Comparison of ENCODE assay signal across 30 cellular contexts in genomic region chr5:137561572-137561971, GRCh38.
A peak's percentile ranks its signal among the peaks of the same experiment; 100 is the strongest.
DNase-seq lines count a peak whose midpoint lies in the region; ATAC-seq and TF ChIP-seq lines count a peak whose summit lies in the region.
"Had no signal": no experiment of that assay in that cellular context is flagged by ENCODE, and none has a peak within 500 bp of the region (broad histone marks: within the 10 kb centered on the region; RNA-seq: fewer than 3 reads in every experiment).

No MANE protein-coding gene starts in this region.

- no peaks in the 10 kb centered on the region for H3K36me3 ChIP-seq in breast epithelium
- H3K36me3 ChIP-seq: brain microvascular endothelial cell, gastrocnemius medialis, HAP-1, upper lobe of right lung had no signal

- H3K27me3 Mint-ChIP-seq in MCF 10A (ENCODE audit: insufficient read depth, unreplicated experiment), result no peaks in the 10 kb centered on the region

- no peak overlapping the region for H3K4me3 Mint-ChIP-seq in MCF 10A (ENCODE audit: unreplicated experiment)
- H3K4me3 Mint-ChIP-seq: activated CD4-positive, alpha-beta T cell treated with anti-CD3 and anti-CD28 coated beads, Interleukin-2, amount 10 ng/mL, durations not matched to agents 24 days and 14 days; activated naive CD4-positive, alpha-beta T cell treated with anti-CD3 and anti-CD28 coated beads, Interleukin-2, amount 50 U/mL, for 24 hours; CD8-positive, alpha-beta memory T cell; IgD-negative memory B cell; natural killer cell treated with Interleukin-12 subunit alpha and Interleukin-12 subunit beta and Interleukin-15 and Interleukin-18, amount 100 ng/mL, for 72 hours; stimulated activated memory B cell treated with anti-CD40 and anti-IgM and Interleukin-4, amounts not matched to agents 10 μg/mL and 1 μg/mL and 100 μg/mL, for 72 hours; T-cell; WTC11 had no signal

- no peaks in the 10 kb centered on the region for H3K9me3 ChIP-seq in breast epithelium
- H3K9me3 ChIP-seq: A549, gastrocnemius medialis, HAP-1, mucosa of descending colon, upper lobe of right lung had no signal

- H3K27me3 ChIP-seq in breast epithelium, result no peaks in the 10 kb centered on the region
- H3K27me3 ChIP-seq: brain microvascular endothelial cell, dorsolateral prefrontal cortex, gastrocnemius medialis, upper lobe of right lung had no signal

- H3K27ac ChIP-seq in breast epithelium (no peak overlapping the region), substantia nigra (ENCODE audit: low read depth, low read length, poor library complexity, severe bottlenecking) (no peak overlapping the region)
- H3K27ac ChIP-seq: A549, brain microvascular endothelial cell, dorsolateral prefrontal cortex, gastrocnemius medialis, upper lobe of right lung had no signal

- H3K4me1 ChIP-seq in breast epithelium, result peaks cover 4 to 5% of the 10 kb centered on the region in 2 donors
- H3K4me1 ChIP-seq: A549, gastrocnemius medialis, HAP-1 had no signal

- no peak overlapping the region for H3K4me3 ChIP-seq in breast epithelium
- no peak overlapping the region for H3K4me3 ChIP-seq in epithelial cell of esophagus (ENCODE audit: low read length)
- H3K4me3 ChIP-seq: A549, dorsolateral prefrontal cortex, gastrocnemius medialis, HAP-1, mucosa of descending colon, upper lobe of right lung had no signal

- no peak for ATAC-seq in sciatic nerve
- ATAC-seq in HG03439 (IDR thresholded peaks at IDR 0.05; ENCODE audit: unreplicated experiment), result no peak
- ATAC-seq in GM18498 (IDR thresholded peaks at IDR 0.05; ENCODE audit: unreplicated experiment), result no peak
- ATAC-seq: A549; gastrocnemius medialis; left cardiac atrium; mucosa of descending colon; natural killer cell treated with Interleukin-12 subunit alpha and Interleukin-12 subunit beta and Interleukin-15 and Interleukin-18, amount 100 ng/mL, for 72 hours; stimulated activated memory B cell treated with anti-CD40 and anti-IgM and Interleukin-4, amounts not matched to agents 10 μg/mL and 1 μg/mL and 100 μg/mL, for 72 hours; T-cell; upper lobe of right lung; WTC11 had no signal

- H3K27ac Mint-ChIP-seq in MCF 10A (ENCODE audit: low read depth, unreplicated experiment), result no peak overlapping the region
- H3K27ac Mint-ChIP-seq: activated CD4-positive, alpha-beta T cell treated with anti-CD3 and anti-CD28 coated beads, Interleukin-2, amount 10 ng/mL, durations not matched to agents 24 days and 14 days; activated naive CD4-positive, alpha-beta T cell treated with anti-CD3 and anti-CD28 coated beads, Interleukin-2, amount 50 U/mL, for 24 hours; CD8-positive, alpha-beta memory T cell; IgD-negative memory B cell; natural killer cell treated with Interleukin-12 subunit alpha and Interleukin-12 subunit beta and Interleukin-15 and Interleukin-18, amount 100 ng/mL, for 72 hours; stimulated activated memory B cell treated with anti-CD40 and anti-IgM and Interleukin-4, amounts not matched to agents 10 μg/mL and 1 μg/mL and 100 μg/mL, for 72 hours; T-cell; WTC11 had no signal

- DNase-seq in MCF 10A (ENCODE audit: unreplicated experiment), result peak; percentile 50
- no peak for DNase-seq in breast epithelium (ENCODE audit: low spot score in 2 of 2)
- DNase-seq in NCI-H460 (ENCODE audit: extremely low read depth, low read depth), result peak; percentile 59
- DNase-seq in epithelial cell of esophagus (ENCODE audit: low read depth), result peak; percentile 55
- DNase-seq in sciatic nerve (ENCODE audit: low spot score), result no peak
- DNase-seq in substantia nigra (lab: John Stamatoyannopoulos, UW), result no peak
- DNase-seq: activated CD4-positive, alpha-beta T cell treated with anti-CD3 and anti-CD28 coated beads, Interleukin-2, amount 10 ng/mL, durations not matched to agents 24 days and 14 days; activated CD8-positive, alpha-beta memory T cell treated with anti-CD3 and anti-CD28 coated beads for 24 hours; activated T-cell treated with anti-CD3 and anti-CD28 coated beads for 4 hours; AML-193; amniotic stem cell; brain microvascular endothelial cell; CD8-positive, alpha-beta memory T cell; dorsolateral prefrontal cortex; gastrocnemius medialis; left cardiac atrium; mucosa of descending colon; NCI-H1105; NCI-H2081; T-cell; upper lobe of right lung had no signal

- no peaks in the 10 kb centered on the region for H3K36me3 Mint-ChIP-seq in MCF 10A (ENCODE audit: insufficient read depth, unreplicated experiment)
- H3K36me3 Mint-ChIP-seq: activated naive CD4-positive, alpha-beta T cell treated with anti-CD3 and anti-CD28 coated beads, Interleukin-2, amount 50 U/mL, for 24 hours; CD8-positive, alpha-beta memory T cell; natural killer cell treated with Interleukin-12 subunit alpha and Interleukin-12 subunit beta and Interleukin-15 and Interleukin-18, amount 100 ng/mL, for 72 hours; stimulated activated memory B cell treated with anti-CD40 and anti-IgM and Interleukin-4, amounts not matched to agents 10 μg/mL and 1 μg/mL and 100 μg/mL, for 72 hours; T-cell; WTC11 had no signal

- CTCF ChIA-PET in MCF 10A (lab: Yijun Ruan, JAX), result interaction anchor here (0.6 to 1.3 kb wide), 3 partner anchors 240 to 1937 kb away, joined by 3 to 6 read pairs (median 3); no protein-coding TSS in a partner anchor

- TF ChIP-seq POLR2A in breast epithelium (IDR thresholded peaks at IDR 0.05), result no peak

- intact Hi-C loops in MCF 10A (cut with micrococcal nuclease) (no loop called here), breast epithelium (cut with DNase I; ENCODE audit: low total_unique reads) (no loop called here), sciatic nerve (cut with DNase I) (no loop called here)

- TF ChIP-seq CTCF in MCF 10A (IDR thresholded peaks at IDR 0.05; ENCODE audit: unreplicated experiment) (no peak), breast epithelium (IDR thresholded peaks at IDR 0.05) (no peak), epithelial cell of esophagus (IDR thresholded peaks at IDR 0.05; ENCODE audit: insufficient read depth, low read depth, low read length, missing control alignments) (no peak)

- no peaks in the 10 kb centered on the region for H3K9me3 Mint-ChIP-seq in MCF 10A (ENCODE audit: unreplicated experiment)
- H3K9me3 Mint-ChIP-seq: activated CD4-positive, alpha-beta T cell treated with anti-CD3 and anti-CD28 coated beads, Interleukin-2, amount 10 ng/mL, durations not matched to agents 24 days and 14 days; activated naive CD4-positive, alpha-beta T cell treated with anti-CD3 and anti-CD28 coated beads, Interleukin-2, amount 50 U/mL, for 24 hours; CD8-positive, alpha-beta memory T cell; natural killer cell treated with Interleukin-12 subunit alpha and Interleukin-12 subunit beta and Interleukin-15 and Interleukin-18, amount 100 ng/mL, for 72 hours; stimulated activated memory B cell treated with anti-CD40 and anti-IgM and Interleukin-4, amounts not matched to agents 10 μg/mL and 1 μg/mL and 100 μg/mL, for 72 hours; T-cell; WTC11 had no signal

- no TSS peak for BruUV-seq in MCF 10A (replicated peaks; lab: Mats Ljungman, UMichigan)

- peaks cover 48% of the 10 kb centered on the region for H3K4me1 Mint-ChIP-seq in MCF 10A (ENCODE audit: insufficient read depth, unreplicated experiment)
- H3K4me1 Mint-ChIP-seq: CD8-positive, alpha-beta memory T cell; stimulated activated memory B cell treated with anti-CD40 and anti-IgM and Interleukin-4, amounts not matched to agents 10 μg/mL and 1 μg/mL and 100 μg/mL, for 72 hours; WTC11 had no signal

- POLR2A ChIA-PET in MCF 10A (lab: Yijun Ruan, JAX), result interaction anchor here (0.9 to 1.1 kb wide), 2 partner anchors 17 to 62 kb away, joined by 3 to 5 read pairs; no protein-coding TSS in a partner anchor

Comparison
In these comparisons a context has a peak if more than half of its experiments do, and no peak if none do; other contexts are left out.
1. DNase-seq: peak in MCF 10A (single experiment), NCI-H460 (single experiment) and epithelial cell of esophagus (single experiment); none in breast epithelium (0 of 2), sciatic nerve (single experiment) and substantia nigra (0 of 49).